ENCODE assay signal across 1 cellular context in the genomic region with DNA sequence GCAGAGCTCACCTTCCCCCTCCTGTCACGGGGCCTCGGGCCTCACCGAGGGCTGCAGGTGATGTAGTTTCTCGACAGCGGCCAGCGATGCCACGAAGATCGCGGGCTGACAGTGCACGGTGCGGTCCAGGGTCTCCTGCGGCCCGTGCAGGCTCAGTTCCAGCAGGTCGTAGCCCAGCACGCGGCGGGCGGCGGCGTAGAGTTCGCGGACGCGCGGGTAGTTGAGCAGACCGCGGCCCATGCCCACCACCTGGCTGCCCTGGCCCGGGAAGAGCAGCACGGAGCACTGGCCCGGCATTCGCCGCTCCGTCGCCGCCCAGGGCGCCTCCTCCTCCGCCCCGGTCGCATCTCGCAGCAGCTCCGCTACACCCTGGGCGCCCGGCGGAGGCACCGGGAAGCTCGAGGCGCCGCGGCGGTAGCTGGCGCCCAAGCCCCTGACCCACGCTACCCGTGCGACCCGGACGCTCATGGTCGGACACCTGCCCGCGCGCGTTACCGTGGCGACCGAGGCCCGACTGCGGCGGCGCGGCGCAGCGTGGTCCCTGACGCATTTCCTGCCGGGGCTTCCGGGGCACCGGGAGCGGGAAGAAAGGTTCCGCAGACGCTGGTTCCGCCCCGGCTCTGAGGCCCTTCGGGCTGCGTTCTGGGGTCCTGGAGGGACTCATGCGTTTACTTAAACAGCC.
A peak's percentile ranks its signal among the peaks of the same experiment; 100 is the strongest.
TF ChIP-seq lines count a peak whose summit lies in the region.

A gene with protein sequence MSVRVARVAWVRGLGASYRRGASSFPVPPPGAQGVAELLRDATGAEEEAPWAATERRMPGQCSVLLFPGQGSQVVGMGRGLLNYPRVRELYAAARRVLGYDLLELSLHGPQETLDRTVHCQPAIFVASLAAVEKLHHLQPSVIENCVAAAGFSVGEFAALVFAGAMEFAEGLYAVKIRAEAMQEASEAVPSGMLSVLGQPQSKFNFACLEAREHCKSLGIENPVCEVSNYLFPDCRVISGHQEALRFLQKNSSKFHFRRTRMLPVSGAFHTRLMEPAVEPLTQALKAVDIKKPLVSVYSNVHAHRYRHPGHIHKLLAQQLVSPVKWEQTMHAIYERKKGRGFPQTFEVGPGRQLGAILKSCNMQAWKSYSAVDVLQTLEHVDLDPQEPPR (minus strand): TSS at position 518 of the 682 bp plus-strand sequence. CDS start 50 bp downstream, at position 468.

TF ChIP-seq in WTC11, 78 proteins besides CTCF, POLR2A, EP300 and RAD21 (continued from another document):
- no peak for TF ChIP-seq IRF2 (CRISPR knock-in tag; IDR thresholded peaks at IDR 0.05; ENCODE audit: borderline replicate concordance, low read depth)
- TF ChIP-seq GTF2I (CRISPR knock-in tag; conservative IDR thresholded peaks at IDR 0.05), result no peak
- TF ChIP-seq, protein P1, sequence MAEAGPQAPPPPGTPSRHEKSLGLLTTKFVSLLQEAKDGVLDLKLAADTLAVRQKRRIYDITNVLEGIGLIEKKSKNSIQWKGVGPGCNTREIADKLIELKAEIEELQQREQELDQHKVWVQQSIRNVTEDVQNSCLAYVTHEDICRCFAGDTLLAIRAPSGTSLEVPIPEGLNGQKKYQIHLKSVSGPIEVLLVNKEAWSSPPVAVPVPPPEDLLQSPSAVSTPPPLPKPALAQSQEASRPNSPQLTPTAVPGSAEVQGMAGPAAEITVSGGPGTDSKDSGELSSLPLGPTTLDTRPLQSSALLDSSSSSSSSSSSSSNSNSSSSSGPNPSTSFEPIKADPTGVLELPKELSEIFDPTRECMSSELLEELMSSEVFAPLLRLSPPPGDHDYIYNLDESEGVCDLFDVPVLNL (CRISPR knock-in tag; IDR thresholded peaks at IDR 0.05; ENCODE audit: borderline replicate concordance, low read depth), result peak; percentile 40; the same call in 1 of the 2 replicates
- TF ChIP-seq NFE2L1 (CRISPR knock-in tag; IDR thresholded peaks at IDR 0.05), result peak; percentile 81
- TF ChIP-seq MYBL2 (CRISPR knock-in tag; IDR thresholded peaks at IDR 0.05), result peak; percentile 90; the same call in 1 of the 2 replicates
- TF ChIP-seq NR2C2 (CRISPR knock-in tag; IDR thresholded peaks at IDR 0.05), result 0 out of 2 replicates have a peak, but pooled peaks have one; percentile 50
- TF ChIP-seq, protein P2, sequence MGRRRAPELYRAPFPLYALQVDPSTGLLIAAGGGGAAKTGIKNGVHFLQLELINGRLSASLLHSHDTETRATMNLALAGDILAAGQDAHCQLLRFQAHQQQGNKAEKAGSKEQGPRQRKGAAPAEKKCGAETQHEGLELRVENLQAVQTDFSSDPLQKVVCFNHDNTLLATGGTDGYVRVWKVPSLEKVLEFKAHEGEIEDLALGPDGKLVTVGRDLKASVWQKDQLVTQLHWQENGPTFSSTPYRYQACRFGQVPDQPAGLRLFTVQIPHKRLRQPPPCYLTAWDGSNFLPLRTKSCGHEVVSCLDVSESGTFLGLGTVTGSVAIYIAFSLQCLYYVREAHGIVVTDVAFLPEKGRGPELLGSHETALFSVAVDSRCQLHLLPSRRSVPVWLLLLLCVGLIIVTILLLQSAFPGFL (CRISPR knock-in tag; IDR thresholded peaks at IDR 0.05; ENCODE audit: borderline replicate concordance), result no peak
- TF ChIP-seq ZBTB21 (CRISPR knock-in tag; IDR thresholded peaks at IDR 0.05; ENCODE audit: borderline replicate concordance), result peak; percentile 84; the same call in 1 of the 2 replicates
- peak; percentile 88 for TF ChIP-seq FOXK1 (CRISPR knock-in tag; IDR thresholded peaks at IDR 0.05)
- TF ChIP-seq RORB (CRISPR knock-in tag; IDR thresholded peaks at IDR 0.05), result no peak
- TF ChIP-seq SMAD3 (CRISPR knock-in tag; IDR thresholded peaks at IDR 0.05; ENCODE audit: borderline replicate concordance), result peak; percentile 52; the same call in 1 of the 2 replicates
- TF ChIP-seq PRRX2 (CRISPR knock-in tag; IDR thresholded peaks at IDR 0.05), result no peak
- peak; percentile 84 for TF ChIP-seq ETV6 (CRISPR knock-in tag; IDR thresholded peaks at IDR 0.05)
- no peak for TF ChIP-seq NR1H2 (CRISPR knock-in tag; IDR thresholded peaks at IDR 0.05)
- TF ChIP-seq TEAD1 (CRISPR knock-in tag; IDR thresholded peaks at IDR 0.05), result no peak
- peak; percentile 47; the same call in 1 of the 2 replicates for TF ChIP-seq RELA (CRISPR knock-in tag; IDR thresholded peaks at IDR 0.05; ENCODE audit: borderline replicate concordance)
- peak; percentile 77; the same call in 1 of the 2 replicates for TF ChIP-seq KAT7 (CRISPR knock-in tag; IDR thresholded peaks at IDR 0.05; ENCODE audit: borderline replicate concordance)
- TF ChIP-seq, protein P3, sequence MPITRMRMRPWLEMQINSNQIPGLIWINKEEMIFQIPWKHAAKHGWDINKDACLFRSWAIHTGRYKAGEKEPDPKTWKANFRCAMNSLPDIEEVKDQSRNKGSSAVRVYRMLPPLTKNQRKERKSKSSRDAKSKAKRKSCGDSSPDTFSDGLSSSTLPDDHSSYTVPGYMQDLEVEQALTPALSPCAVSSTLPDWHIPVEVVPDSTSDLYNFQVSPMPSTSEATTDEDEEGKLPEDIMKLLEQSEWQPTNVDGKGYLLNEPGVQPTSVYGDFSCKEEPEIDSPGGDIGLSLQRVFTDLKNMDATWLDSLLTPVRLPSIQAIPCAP (CRISPR knock-in tag; IDR thresholded peaks at IDR 0.05), result peak; percentile 76; the same call in 1 of the 2 replicates
- TF ChIP-seq TCF7 (CRISPR knock-in tag; IDR thresholded peaks at IDR 0.05; ENCODE audit: low read depth), result peak; percentile 70; the same call in 1 of the 2 replicates
- TF ChIP-seq SP1 (CRISPR knock-in tag; conservative IDR thresholded peaks at IDR 0.05), result peak; percentile 92
- TF ChIP-seq ELF4 (CRISPR knock-in tag; IDR thresholded peaks at IDR 0.05; ENCODE audit: low read depth), result no peak
- peak; percentile 88 for TF ChIP-seq GABPB1 (CRISPR knock-in tag; IDR thresholded peaks at IDR 0.05)
- TF ChIP-seq ZNF232 (CRISPR knock-in tag; IDR thresholded peaks at IDR 0.05), result peak; percentile 81; the same call in 1 of the 2 replicates
- TF ChIP-seq, protein P4, sequence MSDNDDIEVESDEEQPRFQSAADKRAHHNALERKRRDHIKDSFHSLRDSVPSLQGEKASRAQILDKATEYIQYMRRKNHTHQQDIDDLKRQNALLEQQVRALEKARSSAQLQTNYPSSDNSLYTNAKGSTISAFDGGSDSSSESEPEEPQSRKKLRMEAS (CRISPR knock-in tag; IDR thresholded peaks at IDR 0.05), result peak; percentile 69; the same call in 1 of the 2 replicates
- TF ChIP-seq, protein P5, sequence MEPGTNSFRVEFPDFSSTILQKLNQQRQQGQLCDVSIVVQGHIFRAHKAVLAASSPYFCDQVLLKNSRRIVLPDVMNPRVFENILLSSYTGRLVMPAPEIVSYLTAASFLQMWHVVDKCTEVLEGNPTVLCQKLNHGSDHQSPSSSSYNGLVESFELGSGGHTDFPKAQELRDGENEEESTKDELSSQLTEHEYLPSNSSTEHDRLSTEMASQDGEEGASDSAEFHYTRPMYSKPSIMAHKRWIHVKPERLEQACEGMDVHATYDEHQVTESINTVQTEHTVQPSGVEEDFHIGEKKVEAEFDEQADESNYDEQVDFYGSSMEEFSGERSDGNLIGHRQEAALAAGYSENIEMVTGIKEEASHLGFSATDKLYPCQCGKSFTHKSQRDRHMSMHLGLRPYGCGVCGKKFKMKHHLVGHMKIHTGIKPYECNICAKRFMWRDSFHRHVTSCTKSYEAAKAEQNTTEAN (CRISPR knock-in tag; IDR thresholded peaks at IDR 0.05), result peak; percentile 58; the same call in 1 of the 2 replicates
- TF ChIP-seq CBFB (CRISPR knock-in tag; IDR thresholded peaks at IDR 0.05; ENCODE audit: low read depth), result no peak
- TF ChIP-seq, protein P6, sequence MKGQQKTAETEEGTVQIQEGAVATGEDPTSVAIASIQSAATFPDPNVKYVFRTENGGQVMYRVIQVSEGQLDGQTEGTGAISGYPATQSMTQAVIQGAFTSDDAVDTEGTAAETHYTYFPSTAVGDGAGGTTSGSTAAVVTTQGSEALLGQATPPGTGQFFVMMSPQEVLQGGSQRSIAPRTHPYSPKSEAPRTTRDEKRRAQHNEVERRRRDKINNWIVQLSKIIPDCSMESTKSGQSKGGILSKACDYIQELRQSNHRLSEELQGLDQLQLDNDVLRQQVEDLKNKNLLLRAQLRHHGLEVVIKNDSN (CRISPR knock-in tag; IDR thresholded peaks at IDR 0.05), result no peak
TF ChIP-seq in WTC11: peak in this region for 21.
